Comparison of ENCODE assay signal across 19 cellular contexts in the genomic region with DNA sequence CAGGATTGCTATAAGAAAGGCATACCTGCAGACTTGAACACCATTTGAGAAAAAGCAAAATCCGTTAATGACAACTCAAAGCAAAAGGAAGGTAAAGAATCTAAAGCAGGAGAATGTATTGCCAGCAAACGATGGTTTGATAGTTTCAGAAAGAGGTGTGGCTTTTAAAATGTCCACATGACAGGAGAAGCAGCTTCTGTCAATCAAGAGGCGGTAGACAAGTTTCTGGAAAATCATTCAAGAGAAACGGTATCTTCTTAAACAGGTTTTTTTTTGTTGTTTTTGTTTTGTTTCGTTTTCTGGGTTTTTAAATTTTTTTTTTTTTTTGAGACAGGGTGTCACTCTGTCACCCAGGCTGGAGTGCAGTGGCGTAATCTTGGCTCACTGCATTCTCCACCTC. TPM values are rescaled to one million over a fixed set of nuclear protein-coding genes. Genes with fewer than 3 reads are reported as not detected.
"Had no signal": no experiment of that assay in that cellular context is flagged by ENCODE, and none has a peak within 500 bp of the region (broad histone marks: within the 10 kb centered on the region; RNA-seq: fewer than 3 reads in every experiment).

No MANE protein-coding gene starts in this region.

- H3K9me3 ChIP-seq: MG63, Peyer's patch, SJSA1 had no signal

- H3K4me3 ChIP-seq: MG63, PC-9, Peyer's patch, SJSA1, SK-N-MC had no signal

- ATAC-seq: Right ventricle myocardium inferior had no signal

- H3K36me3 ChIP-seq: MG63, Peyer's patch, SJSA1 had no signal

- FAIRE-seq: HTR-8/SVneo had no signal

- H3K27me3 ChIP-seq: MG63, Peyer's patch had no signal

- H3K4me1 ChIP-seq: Peyer's patch, SJSA1 had no signal

- H3K4me2 ChIP-seq: PC-9 had no signal

- H2AFZ ChIP-seq: PC-9 had no signal

- H3K27ac ChIP-seq: HL-60, PC-9, Peyer's patch, SJSA1, SK-N-MC had no signal

- DNase-seq: Karpas-422, KG1, MG63, NCI-H1092, NCI-H187, NCI-H2081 treated with DMSO at 0.1 percent for 48 hours, NCI-H446 treated with DMSO at 0.1 percent for 48 hours, NCI-H526, OCI-M1, PC-9, Peyer's patch, SIG-M5 had no signal

RNA-seq across cellular contexts. Expression of gene CLEC4F, which starts 13.8 kb away (rescaled TPM):
- total RNA-seq: PC-9, RPMI7951, SJSA1 had no signal

RNA-seq across cellular contexts. Expression of gene FIGLA, which starts 16.2 kb away (rescaled TPM):
- total RNA-seq: PC-9; Peyer's patch; Right ventricle myocardium inferior; RPMI7951; SJSA1; T-helper 1 cell treated with Interleukin-12 subunit alpha and Interleukin-12 subunit beta and Interleukin-4 antibody, amounts not matched to agents 30 ng/mL and 1 ng/mL, for 36 hours had no signal

RNA-seq across cellular contexts. Expression of gene CD207, which starts 29.0 kb away (rescaled TPM):
- total RNA-seq: PC-9; Peyer's patch; RPMI7951; SJSA1; T-helper 1 cell treated with Interleukin-12 subunit alpha and Interleukin-12 subunit beta and Interleukin-4 antibody, amounts not matched to agents 30 ng/mL and 1 ng/mL, for 36 hours had no signal

RNA-seq across cellular contexts. Expression of gene ADD2, which starts 38.6 kb away (rescaled TPM):
- total RNA-seq: RPMI7951, SJSA1 had no signal
